In genomic region chr11:75509201-75509600, GRCh38 we compare ENCODE assay signal across 19 cellular contexts. TPM values are rescaled to one million over a fixed set of nuclear protein-coding genes. Genes with fewer than 3 reads are reported as not detected.
DNase-seq lines count a peak whose midpoint lies in the region; ATAC-seq and TF ChIP-seq lines count a peak whose summit lies in the region.
"Had no signal": no experiment of that assay in that cellular context is flagged by ENCODE, and none has a peak within 500 bp of the region (broad histone marks: within the 10 kb centered on the region; RNA-seq: fewer than 3 reads in every experiment).

No MANE protein-coding gene starts in this region.

- intact Hi-C loops in activated CD4-positive, alpha-beta memory T cell treated with anti-CD3 and anti-CD28 coated beads for 36 hours (cut with micrococcal nuclease): loop anchor here (2.0 kb wide), 1 partner anchor 14 kb away; no protein-coding TSS in a partner anchor

- peak overlapping the region; percentile 25; the same call in 1 of the 2 replicates for H3K27ac ChIP-seq in DOHH2 (ENCODE audit: low read depth, low read length)
- no peak overlapping the region for H3K27ac ChIP-seq in suprapubic skin
- H3K27ac ChIP-seq: SK-N-MC had no signal

- H3F3A ChIP-seq in DOHH2 (ENCODE audit: control insufficient read depth, insufficient read depth): no peaks in the 10 kb centered on the region

- DNase-seq in NAMALWA (ENCODE audit: low spot score) (peak; percentile 50), GOT3 (lab: John Stamatoyannopoulos, UW) (no peak), suprapubic skin (ENCODE audit: low spot score in 2 of 2) (no peak), 8988T (no peak)
- DNase-seq in activated CD4-positive, alpha-beta memory T cell treated with anti-CD3 and anti-CD28 coated beads for 36 hours: no peak
- DNase-seq in naive thymus-derived CD8-positive, alpha-beta T cell: no peak
- DNase-seq: activated CD4-positive, CD25-positive, alpha-beta regulatory T cell; DMS153; H7; mammary epithelial cell; NCI-H2081 treated with DMSO at 0.1 percent for 48 hours; Peyer's patch; stimulated activated CD4-positive, alpha-beta T cell treated with anti-CD3 and anti-CD28 coated beads, Interleukin-12 subunit alpha, Interleukin-12 subunit beta, amount 100 ng/mL, for 4 hours; stimulated activated naive CD4-positive, alpha-beta T cell had no signal

- H3K36me3 ChIP-seq in DOHH2 (ENCODE audit: control insufficient read depth, low read length) (no peaks in the 10 kb centered on the region), suprapubic skin (no peaks in the 10 kb centered on the region)
- H3K36me3 ChIP-seq: Peyer's patch had no signal

- H3K27me3 ChIP-seq in DOHH2 (ENCODE audit: control insufficient read depth, low read length) (no peaks in the 10 kb centered on the region), suprapubic skin (no peaks in the 10 kb centered on the region)
- H3K27me3 ChIP-seq: Peyer's patch had no signal

- H3K36me3 Mint-ChIP-seq in activated CD4-positive, alpha-beta memory T cell treated with anti-CD3 and anti-CD28 coated beads for 36 hours: no peaks in the 10 kb centered on the region
- no peaks in the 10 kb centered on the region for H3K36me3 Mint-ChIP-seq in naive thymus-derived CD8-positive, alpha-beta T cell
- H3K36me3 Mint-ChIP-seq: type B pancreatic cell had no signal

- no peak overlapping the region for H3K4me2 ChIP-seq in DOHH2 (ENCODE audit: low read length)

- no peaks in the 10 kb centered on the region for H3K9me3 Mint-ChIP-seq in activated CD4-positive, alpha-beta memory T cell treated with anti-CD3 and anti-CD28 coated beads for 36 hours
- no peaks in the 10 kb centered on the region for H3K9me3 Mint-ChIP-seq in naive thymus-derived CD8-positive, alpha-beta T cell
- H3K9me3 Mint-ChIP-seq: nephron, type B pancreatic cell had no signal

- WGBS in suprapubic skin: 81% methylated on average over 2 of the region's 4 CpGs

- no peaks in the 10 kb centered on the region for H3K79me2 ChIP-seq in DOHH2 (ENCODE audit: control insufficient read depth, low read length)

- H3K27me3 Mint-ChIP-seq in activated CD4-positive, alpha-beta memory T cell treated with anti-CD3 and anti-CD28 coated beads for 36 hours: no peaks in the 10 kb centered on the region
- no peaks in the 10 kb centered on the region for H3K27me3 Mint-ChIP-seq in naive thymus-derived CD8-positive, alpha-beta T cell
- H3K27me3 Mint-ChIP-seq: type B pancreatic cell had no signal

- H3K4me3 ChIP-seq in DOHH2 (ENCODE audit: low read length) (no peak overlapping the region; the same call in 1 of the 2 replicates), suprapubic skin (no peak overlapping the region)
- H3K4me3 ChIP-seq: Peyer's patch, SK-N-MC had no signal

- ATAC-seq in naive thymus-derived CD8-positive, alpha-beta T cell: no peak
- no peak for ATAC-seq in HG02759 (IDR thresholded peaks at IDR 0.05; ENCODE audit: unreplicated experiment)

- no peaks in the 10 kb centered on the region for H3K9me2 ChIP-seq in DOHH2 (replicated peaks; ENCODE audit: control insufficient read depth, low read length)

- CTCF ChIA-PET in activated CD4-positive, alpha-beta memory T cell treated with anti-CD3 and anti-CD28 coated beads for 36 hours (lab: Charles Lee): no interaction called here

- peaks cover 54% of the 10 kb centered on the region for H3K4me1 Mint-ChIP-seq in activated CD4-positive, alpha-beta memory T cell treated with anti-CD3 and anti-CD28 coated beads for 36 hours (ENCODE audit: low read depth)
- peaks cover 12 to 26% (median 20%) of the 10 kb centered on the region in 4 donors for H3K4me1 Mint-ChIP-seq in naive thymus-derived CD8-positive, alpha-beta T cell

- TF ChIP-seq CTCF in DOHH2 (IDR thresholded peaks at IDR 0.05; ENCODE audit: low read depth, low read length, poor library complexity, severe bottlenecking) (no peak), suprapubic skin (IDR thresholded peaks at IDR 0.05) (no peak)

- no peak overlapping the region for H3K4me3 Mint-ChIP-seq in activated CD4-positive, alpha-beta memory T cell treated with anti-CD3 and anti-CD28 coated beads for 36 hours
- no peak overlapping the region for H3K4me3 Mint-ChIP-seq in naive thymus-derived CD8-positive, alpha-beta T cell
- H3K4me3 Mint-ChIP-seq: nephron, type B pancreatic cell had no signal

- POLR2A ChIA-PET in activated CD4-positive, alpha-beta memory T cell treated with anti-CD3 and anti-CD28 coated beads for 36 hours (lab: Charles Lee): interaction anchor here (0.6 kb wide), 1 partner anchor 1497 kb away, joined by 4 read pairs; no protein-coding TSS in a partner anchor
- POLR2A ChIA-PET in naive thymus-derived CD8-positive, alpha-beta T cell (lab: Charles Lee): no interaction called here

- no peaks in the 10 kb centered on the region for H4K20me1 ChIP-seq in DOHH2 (ENCODE audit: control insufficient read depth, insufficient read depth, low read depth, low read length)

- TF ChIP-seq EP300 in suprapubic skin (IDR thresholded peaks at IDR 0.05): no peak

- peak overlapping the region; percentile 70 for H3K27ac Mint-ChIP-seq in activated CD4-positive, alpha-beta memory T cell treated with anti-CD3 and anti-CD28 coated beads for 36 hours
- H3K27ac Mint-ChIP-seq in naive thymus-derived CD8-positive, alpha-beta T cell: peak overlapping the region in 7 of 10 donors; percentile 43 to 92 (median 85)
- H3K27ac Mint-ChIP-seq: type B pancreatic cell had no signal

- H3K9me3 ChIP-seq in DOHH2 (ENCODE audit: control insufficient read depth, insufficient read depth, low read length) (no peaks in the 10 kb centered on the region), suprapubic skin (no peaks in the 10 kb centered on the region)
- H3K9me3 ChIP-seq: Peyer's patch had no signal

- no peak for TF ChIP-seq POLR2A in suprapubic skin (IDR thresholded peaks at IDR 0.05)

- H3K4me1 ChIP-seq in DOHH2 (ENCODE audit: control insufficient read depth, low read length) (peaks cover 32% of the 10 kb centered on the region), suprapubic skin (peaks cover 7% of the 10 kb centered on the region)

RNA-seq across cellular contexts. Expression of gene GDPD5, which starts 16.5 kb away (rescaled TPM):
- total RNA-seq in activated CD4-positive, alpha-beta memory T cell treated with anti-CD3 and anti-CD28 coated beads for 36 hours: 10 to 100 TPM; 26.5 to 32.0 TPM
- 10 to 100 TPM; 13.1 to 13.4 TPM for total RNA-seq in naive thymus-derived CD8-positive, alpha-beta T cell
- 1 to 10 TPM; 4.2 to 5.1 (median 4.3) TPM for polyA plus RNA-seq in naive thymus-derived CD8-positive, alpha-beta T cell
- total RNA-seq in suprapubic skin: 10 to 100 TPM in 1 of 4 donors, 1 to 10 TPM in 3; 2.3 to 13.4 (median 5.4) TPM

RNA-seq across cellular contexts. Expression of gene SERPINH1, which starts 52.9 kb away (rescaled TPM):
- total RNA-seq in activated CD4-positive, alpha-beta memory T cell treated with anti-CD3 and anti-CD28 coated beads for 36 hours: 10 to 100 TPM; 15.2 to 17.4 TPM
- total RNA-seq in naive thymus-derived CD8-positive, alpha-beta T cell: 10 to 100 TPM; 10.1 to 11.6 TPM
- polyA plus RNA-seq in naive thymus-derived CD8-positive, alpha-beta T cell: 1 to 10 TPM; 1.6 to 4.5 (median 2.8) TPM
- total RNA-seq in suprapubic skin: 100 to 1,000 TPM in 2 of 4 donors, 10 to 100 TPM in 2; 56.9 to 111 (median 95.5) TPM
